Comparison of ENCODE assay signal across 11 cellular contexts in genomic region chr10:78977761-78978305, GRCh38.
DNase-seq lines count a peak whose midpoint lies in the region; ATAC-seq and TF ChIP-seq lines count a peak whose summit lies in the region.
"Had no signal": no experiment of that assay in that cellular context is flagged by ENCODE, and none has a peak within 500 bp of the region (broad histone marks: within the 10 kb centered on the region; RNA-seq: fewer than 3 reads in every experiment).

No MANE protein-coding gene starts in this region.

- H3K27ac ChIP-seq in adrenal gland (peak overlapping the region; percentile 85 to 92 (median 91)), upper lobe of right lung (peak overlapping the region; percentile 30), substantia nigra (ENCODE audit: low read depth, low read length, poor library complexity, severe bottlenecking) (no peak overlapping the region)

- H3K36me3 ChIP-seq in adrenal gland (replicated peaks in 1 of 2), result no peaks in the 10 kb centered on the region
- no peaks in the 10 kb centered on the region for H3K36me3 ChIP-seq in upper lobe of right lung

- DNase-seq in Right ventricle myocardium superior, result peak; percentile 58
- no peak for DNase-seq in cardiac septum (ENCODE audit: low spot score)
- peak; percentile 84 to 98 (median 97) for DNase-seq in adrenal gland
- no peak for DNase-seq in left lobe of liver (ENCODE audit: low spot score)
- DNase-seq in upper lobe of right lung, result peak; percentile 78
- no peak for DNase-seq in substantia nigra (lab: John Stamatoyannopoulos, UW)
- no peak for DNase-seq in stimulated activated CD4-positive, alpha-beta T cell treated with anti-CD3 and anti-CD28 coated beads, Interleukin-2, amount 100 ng/mL, for 48 hours
- DNase-seq in NCI-H2107 (lab: John Stamatoyannopoulos, UW), result no peak
- DNase-seq: activated T-cell treated with anti-CD3 and anti-CD28 coated beads for 4 hours, DND-41, NCI-H446 treated with DMSO at 0.1 percent for 48 hours had no signal

- no peak for TF ChIP-seq CTCF in adrenal gland (IDR thresholded peaks at IDR 0.05)
- no peak for TF ChIP-seq CTCF in upper lobe of right lung (IDR thresholded peaks at IDR 0.05)

- TF ChIP-seq POLR2A in adrenal gland (IDR thresholded peaks at IDR 0.05), result peak in 1 of 2 donors; percentile 76

- no peak for ATAC-seq in Right ventricle myocardium superior (ENCODE audit: poor library complexity)
- ATAC-seq in left lobe of liver, result peak; percentile 2
- ATAC-seq in upper lobe of right lung, result peak; percentile 57

- intact Hi-C loops in Right ventricle myocardium superior (cut with DNase I) (no loop called here), cardiac septum (cut with DNase I) (loop anchor here (10.0 kb wide), 1 partner anchor 763 kb away; no protein-coding TSS in a partner anchor), adrenal gland (cut with DNase I) (loop anchor here in 1 of 2 donors (10.0 kb wide), 1 partner anchor 87 kb away; the partner anchor contains the start of gene ZMIZ1), upper lobe of right lung (cut with DNase I) (no loop called here)

- H3K4me1 ChIP-seq in adrenal gland (replicated peaks in 1 of 2), result peaks cover 34 to 36% of the 10 kb centered on the region in 2 donors
- peaks cover 30% of the 10 kb centered on the region for H3K4me1 ChIP-seq in upper lobe of right lung

- no peaks in the 10 kb centered on the region for H3K9me3 ChIP-seq in adrenal gland (replicated peaks in 1 of 3)
- H3K9me3 ChIP-seq in upper lobe of right lung, result no peaks in the 10 kb centered on the region

- H3K27me3 ChIP-seq in adrenal gland (no peaks in the 10 kb centered on the region), upper lobe of right lung (no peaks in the 10 kb centered on the region)

- H3K4me3 ChIP-seq in adrenal gland, result no peak overlapping the region
- no peak overlapping the region for H3K4me3 ChIP-seq in upper lobe of right lung

- WGBS in adrenal gland, 4 donors, result 33 to 41% (median 35%) methylated on average over 5 to 6 of the region's 6 CpGs

Comparison
In these comparisons a context has a peak if more than half of its experiments do, and no peak if none do; other contexts are left out.
1. DNase-seq: peak in Right ventricle myocardium superior (single experiment), adrenal gland (7 of 7) and upper lobe of right lung (single experiment); none in cardiac septum (single experiment), left lobe of liver (single experiment), substantia nigra (0 of 49), stimulated activated CD4-positive, alpha-beta T cell treated with anti-CD3 and anti-CD28 coated beads, Interleukin-2, amount 100 ng/mL, for 48 hours (0 of 2) and NCI-H2107 (single experiment).